In genomic region chr5:66850354-66851075, GRCh38 we compare ENCODE assay signal across 16 cellular contexts.
DNase-seq lines count a peak whose midpoint lies in the region; ATAC-seq, FAIRE-seq and TF ChIP-seq lines count a peak whose summit lies in the region.
"Had no signal": no experiment of that assay in that cellular context is flagged by ENCODE, and none has a peak within 500 bp of the region (broad histone marks: within the 10 kb centered on the region; RNA-seq: fewer than 3 reads in every experiment).

No MANE protein-coding gene starts in this region.

- WGBS in esophagus squamous epithelium, 2 donors: 42 to 46% methylated on average over 5 of the region's 5 CpGs

- peak overlapping the region; percentile 52 for H3K27ac Mint-ChIP-seq in stimulated activated naive CD8-positive, alpha-beta T cell treated with anti-CD3 and anti-CD28 coated beads, Interleukin-15, Interleukin-2, amounts not matched to agents 100 ng/mL and 50 ng/mL, for 24 hours

- no peak for TF ChIP-seq POLR2A in esophagus squamous epithelium (IDR thresholded peaks at IDR 0.05)

- DNase-seq in activated CD4-positive, CD25-positive, alpha-beta regulatory T cell treated with anti-CD3 and anti-CD28 coated beads, Interleukin-2, amount 50 U/mL, for 72 hours: no peak
- DNase-seq in SIG-M5 treated with dmso at 0.1 percent for 504 hours (lab: John Stamatoyannopoulos, UW; ENCODE audit: unreplicated experiment): peak; percentile 89
- peak; percentile 72 for DNase-seq in fibroblast of mammary gland (ENCODE audit: low read depth)
- DNase-seq in frontal cortex (ENCODE audit: low spot score in 2 of 2): no peak
- DNase-seq in NCI-H2107 treated with DMSO at 0.1 percent for 48 hours (lab: John Stamatoyannopoulos, UW; ENCODE audit: unreplicated experiment): no peak
- DNase-seq in esophagus squamous epithelium (lab: John Stamatoyannopoulos, UW): no peak
- DNase-seq: activated gamma-delta T cell treated with Interleukin-2 at 50 U/mL for 16 hours, cerebellar nuclear complex, DMS153, MG63, NCI-H510A, right lobe of liver, SHP77 had no signal

- H3K4me1 Mint-ChIP-seq in stimulated activated naive CD8-positive, alpha-beta T cell treated with anti-CD3 and anti-CD28 coated beads, Interleukin-15, Interleukin-2, amounts not matched to agents 100 ng/mL and 50 ng/mL, for 24 hours (ENCODE audit: low read depth): peaks cover 19% of the 10 kb centered on the region

- H3K27ac ChIP-seq in esophagus squamous epithelium: no peak overlapping the region
- H3K27ac ChIP-seq: right lobe of liver had no signal

- H3K4me3 Mint-ChIP-seq in stimulated activated naive CD8-positive, alpha-beta T cell treated with anti-CD3 and anti-CD28 coated beads, Interleukin-15, Interleukin-2, amounts not matched to agents 100 ng/mL and 50 ng/mL, for 24 hours: peak overlapping the region; percentile 14

- H3K36me3 ChIP-seq in esophagus squamous epithelium: no peaks in the 10 kb centered on the region
- H3K36me3 ChIP-seq: MG63, right lobe of liver had no signal

- ATAC-seq in activated CD4-positive, CD25-positive, alpha-beta regulatory T cell treated with anti-CD3 and anti-CD28 coated beads, Interleukin-2, amount 50 U/mL, for 24 hours: peak; percentile 51

- no peak for TF ChIP-seq CTCF in fibroblast of mammary gland (conservative IDR thresholded peaks at IDR 0.05; ENCODE audit: control insufficient read depth, insufficient read depth, low read depth, low read length)
- no peak for TF ChIP-seq CTCF in esophagus squamous epithelium (IDR thresholded peaks at IDR 0.05)

- FAIRE-seq in frontal cortex (lab: Jason Lieb, UNC): no peak
- FAIRE-seq: A204.1 had no signal

- no peaks in the 10 kb centered on the region for H3K36me3 Mint-ChIP-seq in stimulated activated naive CD8-positive, alpha-beta T cell treated with anti-CD3 and anti-CD28 coated beads, Interleukin-15, Interleukin-2, amounts not matched to agents 100 ng/mL and 50 ng/mL, for 24 hours (ENCODE audit: low read depth)

- H3K9me3 Mint-ChIP-seq in stimulated activated naive CD8-positive, alpha-beta T cell treated with anti-CD3 and anti-CD28 coated beads, Interleukin-15, Interleukin-2, amounts not matched to agents 100 ng/mL and 50 ng/mL, for 24 hours: no peaks in the 10 kb centered on the region

- intact Hi-C loops in esophagus squamous epithelium (cut with DNase I): no loop called here

- peaks cover 50% of the 10 kb centered on the region for H3K27me3 Mint-ChIP-seq in stimulated activated naive CD8-positive, alpha-beta T cell treated with anti-CD3 and anti-CD28 coated beads, Interleukin-15, Interleukin-2, amounts not matched to agents 100 ng/mL and 50 ng/mL, for 24 hours

- H3K27me3 ChIP-seq in esophagus squamous epithelium: no peaks in the 10 kb centered on the region
- H3K27me3 ChIP-seq: right lobe of liver had no signal

- no peaks in the 10 kb centered on the region for H3K9me3 ChIP-seq in esophagus squamous epithelium
- H3K9me3 ChIP-seq: MG63, right lobe of liver had no signal

- H3K4me1 ChIP-seq in esophagus squamous epithelium: peaks cover 0 to 8% (median 0%) of the 10 kb centered on the region in 3 donors
- H3K4me1 ChIP-seq: right lobe of liver had no signal

- H3K4me3 ChIP-seq in fibroblast of mammary gland (ENCODE audit: control insufficient read depth, low read depth, low read length): no peak overlapping the region
- H3K4me3 ChIP-seq in esophagus squamous epithelium: no peak overlapping the region
- H3K4me3 ChIP-seq: MG63, right lobe of liver had no signal

Comparison
In these comparisons a context has a peak if more than half of its experiments do, and no peak if none do; other contexts are left out.
1. DNase-seq: peak in SIG-M5 treated with dmso at 0.1 percent for 504 hours (single experiment) and fibroblast of mammary gland (single experiment); none in activated CD4-positive, CD25-positive, alpha-beta regulatory T cell treated with anti-CD3 and anti-CD28 coated beads, Interleukin-2, amount 50 U/mL, for 72 hours (single experiment), frontal cortex (0 of 2), NCI-H2107 treated with DMSO at 0.1 percent for 48 hours (single experiment) and esophagus squamous epithelium (single experiment).